In genomic region chr4:13528823-13529129, GRCh38 we compare ENCODE assay signal across 17 cellular contexts. TPM values are rescaled to one million over a fixed set of nuclear protein-coding genes. Genes with fewer than 3 reads are reported as not detected.
A peak's percentile ranks its signal among the peaks of the same experiment; 100 is the strongest.
DNase-seq lines count a peak whose midpoint lies in the region; ATAC-seq lines count a peak whose summit lies in the region.
"Had no signal": no experiment of that assay in that cellular context is flagged by ENCODE, and none has a peak within 500 bp of the region (broad histone marks: within the 10 kb centered on the region; RNA-seq: fewer than 3 reads in every experiment).

No MANE protein-coding gene starts in this region.

- DNase-seq in activated naive CD4-positive, alpha-beta T cell treated with anti-CD3 and anti-CD28 coated beads for 36 hours = no peak
- DNase-seq in activated naive CD4-positive, alpha-beta T cell (lab: John Stamatoyannopoulos, UW) = no peak
- peak; percentile 12 for DNase-seq in HuH-7.5 (ENCODE audit: low spot score)
- DNase-seq in activated naive CD8-positive, alpha-beta T cell treated with anti-CD3 and anti-CD28 coated beads, Interleukin-2, amount 10 ng/mL, durations not matched to agents 7 days and 5 days = no peak
- DNase-seq in stimulated activated naive B cell treated with anti-CD40 and anti-IgM and Interleukin-4, amounts not matched to agents 10 μg/mL and 1 μg/mL and 100 μg/mL, for 72 hours = no peak
- DNase-seq in NCI-H1417 treated with DMSO at 0.1 percent for 48 hours (lab: John Stamatoyannopoulos, UW) = no peak
- no peak for DNase-seq in NCI-H2081 treated with DMSO at 0.1 percent for 48 hours (lab: John Stamatoyannopoulos, UW)
- DNase-seq: DMS79; erythroblast; NCI-H2029; NCI-H748 treated with DMSO at 0.1 percent for 48 hours; RPMI8226; stimulated activated CD4-positive, alpha-beta T cell treated with anti-CD3 and anti-CD28 coated beads, Interleukin-4, amount 100 ng/mL, for 24 hours; T-cell; upper lobe of left lung had no signal

- CTCF ChIA-PET in activated naive CD4-positive, alpha-beta T cell treated with anti-CD3 and anti-CD28 coated beads for 36 hours (lab: Charles Lee) = no interaction called here

- peaks cover 14% of the 10 kb centered on the region for H3K9me3 Mint-ChIP-seq in activated naive CD4-positive, alpha-beta T cell treated with anti-CD3 and anti-CD28 coated beads for 36 hours
- H3K9me3 Mint-ChIP-seq in activated naive CD8-positive, alpha-beta T cell treated with anti-CD3 and anti-CD28 coated beads, Interleukin-2, amount 10 ng/mL, durations not matched to agents 7 days and 5 days = peaks cover 8% of the 10 kb centered on the region
- H3K9me3 Mint-ChIP-seq in stimulated activated naive B cell treated with anti-CD40 and anti-IgM and Interleukin-4, amounts not matched to agents 10 μg/mL and 1 μg/mL and 100 μg/mL, for 72 hours = peaks cover 0 to 5% of the 10 kb centered on the region in 2 donors
- peaks cover 2% of the 10 kb centered on the region for H3K9me3 Mint-ChIP-seq in stimulated activated memory B cell treated with anti-CD40 and anti-IgM and Interleukin-4, amounts not matched to agents 10 μg/mL and 1 μg/mL and 100 μg/mL, for 72 hours
- H3K9me3 Mint-ChIP-seq: activated T-helper 1 cell treated with anti-CD3 and anti-CD28 coated beads, Interleukin-12 subunit alpha, Interleukin-12 subunit beta, Interleukin-2, Interleukin-4 antibody, amounts not matched to agents 30 ng/mL and 10 ng/mL and 1 ng/mL, durations not matched to agents 14 hours and 24 hours and 36 hours had no signal

- H3K4me1 Mint-ChIP-seq in activated naive CD4-positive, alpha-beta T cell treated with anti-CD3 and anti-CD28 coated beads for 36 hours (ENCODE audit: low read depth) = peaks cover 33% of the 10 kb centered on the region
- H3K4me1 Mint-ChIP-seq in activated naive CD8-positive, alpha-beta T cell treated with anti-CD3 and anti-CD28 coated beads, Interleukin-2, amount 10 ng/mL, durations not matched to agents 7 days and 5 days = peaks cover 19% of the 10 kb centered on the region
- peaks cover 16 to 18% of the 10 kb centered on the region in 2 donors for H3K4me1 Mint-ChIP-seq in stimulated activated naive B cell treated with anti-CD40 and anti-IgM and Interleukin-4, amounts not matched to agents 10 μg/mL and 1 μg/mL and 100 μg/mL, for 72 hours
- H3K4me1 Mint-ChIP-seq in stimulated activated memory B cell treated with anti-CD40 and anti-IgM and Interleukin-4, amounts not matched to agents 10 μg/mL and 1 μg/mL and 100 μg/mL, for 72 hours = peaks cover 30% of the 10 kb centered on the region

- H3K36me3 Mint-ChIP-seq in activated naive CD4-positive, alpha-beta T cell treated with anti-CD3 and anti-CD28 coated beads for 36 hours (ENCODE audit: low read depth) = peaks cover 8% of the 10 kb centered on the region
- peaks cover 2% of the 10 kb centered on the region for H3K36me3 Mint-ChIP-seq in activated naive CD8-positive, alpha-beta T cell treated with anti-CD3 and anti-CD28 coated beads, Interleukin-2, amount 10 ng/mL, durations not matched to agents 7 days and 5 days
- H3K36me3 Mint-ChIP-seq in stimulated activated naive B cell treated with anti-CD40 and anti-IgM and Interleukin-4, amounts not matched to agents 10 μg/mL and 1 μg/mL and 100 μg/mL, for 72 hours = peaks cover 2 to 6% of the 10 kb centered on the region in 2 donors
- H3K36me3 Mint-ChIP-seq in stimulated activated memory B cell treated with anti-CD40 and anti-IgM and Interleukin-4, amounts not matched to agents 10 μg/mL and 1 μg/mL and 100 μg/mL, for 72 hours = no peaks in the 10 kb centered on the region
- H3K36me3 Mint-ChIP-seq: T-cell had no signal

- H3K27ac Mint-ChIP-seq in activated naive CD4-positive, alpha-beta T cell treated with anti-CD3 and anti-CD28 coated beads for 36 hours = no peak overlapping the region
- peak overlapping the region; percentile 70 for H3K27ac Mint-ChIP-seq in activated naive CD8-positive, alpha-beta T cell treated with anti-CD3 and anti-CD28 coated beads, Interleukin-2, amount 10 ng/mL, durations not matched to agents 7 days and 5 days
- H3K27ac Mint-ChIP-seq in stimulated activated naive B cell treated with anti-CD40 and anti-IgM and Interleukin-4, amounts not matched to agents 10 μg/mL and 1 μg/mL and 100 μg/mL, for 72 hours = peak overlapping the region; percentile 90
- H3K27ac Mint-ChIP-seq in stimulated activated memory B cell treated with anti-CD40 and anti-IgM and Interleukin-4, amounts not matched to agents 10 μg/mL and 1 μg/mL and 100 μg/mL, for 72 hours = no peak overlapping the region
- H3K27ac Mint-ChIP-seq: activated T-helper 1 cell treated with anti-CD3 and anti-CD28 coated beads, Interleukin-12 subunit alpha, Interleukin-12 subunit beta, Interleukin-2, Interleukin-4 antibody, amounts not matched to agents 30 ng/mL and 10 ng/mL and 1 ng/mL, durations not matched to agents 14 hours and 24 hours and 36 hours had no signal

- no peak for ATAC-seq in activated naive CD8-positive, alpha-beta T cell treated with anti-CD3 and anti-CD28 coated beads, Interleukin-2, amount 10 ng/mL, durations not matched to agents 7 days and 5 days (ENCODE audit: low read depth)
- no peak for ATAC-seq in stimulated activated naive B cell treated with anti-CD40 and anti-IgM and Interleukin-4, amounts not matched to agents 10 μg/mL and 1 μg/mL and 100 μg/mL, for 72 hours (replicated peaks)
- ATAC-seq in stimulated activated memory B cell treated with anti-CD40 and anti-IgM and Interleukin-4, amounts not matched to agents 10 μg/mL and 1 μg/mL and 100 μg/mL, for 72 hours = no peak
- ATAC-seq: T-cell had no signal

- POLR2A ChIA-PET in activated naive CD8-positive, alpha-beta T cell treated with anti-CD3 and anti-CD28 coated beads, Interleukin-2, amount 10 ng/mL, durations not matched to agents 7 days and 5 days (lab: Charles Lee) = no interaction called here

- H3K27me3 Mint-ChIP-seq in activated naive CD4-positive, alpha-beta T cell treated with anti-CD3 and anti-CD28 coated beads for 36 hours (ENCODE audit: low read depth) = peaks cover 86% of the 10 kb centered on the region
- peaks cover 91% of the 10 kb centered on the region for H3K27me3 Mint-ChIP-seq in activated naive CD8-positive, alpha-beta T cell treated with anti-CD3 and anti-CD28 coated beads, Interleukin-2, amount 10 ng/mL, durations not matched to agents 7 days and 5 days
- H3K27me3 Mint-ChIP-seq in stimulated activated naive B cell treated with anti-CD40 and anti-IgM and Interleukin-4, amounts not matched to agents 10 μg/mL and 1 μg/mL and 100 μg/mL, for 72 hours = peaks cover 73 to 86% of the 10 kb centered on the region in 2 donors
- H3K27me3 Mint-ChIP-seq in stimulated activated memory B cell treated with anti-CD40 and anti-IgM and Interleukin-4, amounts not matched to agents 10 μg/mL and 1 μg/mL and 100 μg/mL, for 72 hours = peaks cover 93% of the 10 kb centered on the region

- intact Hi-C loops in activated naive CD4-positive, alpha-beta T cell treated with anti-CD3 and anti-CD28 coated beads for 36 hours (cut with micrococcal nuclease) = loop anchor here (1.0 to 5.0 kb wide), 4 partner anchors 13 to 1474 kb away; partner anchors contain the start of genes CPEB2 and RAB28

- peak overlapping the region; percentile 43 for H3K4me3 Mint-ChIP-seq in activated naive CD4-positive, alpha-beta T cell treated with anti-CD3 and anti-CD28 coated beads for 36 hours
- H3K4me3 Mint-ChIP-seq in activated naive CD8-positive, alpha-beta T cell treated with anti-CD3 and anti-CD28 coated beads, Interleukin-2, amount 10 ng/mL, durations not matched to agents 7 days and 5 days = peak overlapping the region; percentile 50
- H3K4me3 Mint-ChIP-seq in stimulated activated naive B cell treated with anti-CD40 and anti-IgM and Interleukin-4, amounts not matched to agents 10 μg/mL and 1 μg/mL and 100 μg/mL, for 72 hours = no peak overlapping the region
- H3K4me3 Mint-ChIP-seq in stimulated activated memory B cell treated with anti-CD40 and anti-IgM and Interleukin-4, amounts not matched to agents 10 μg/mL and 1 μg/mL and 100 μg/mL, for 72 hours = no peak overlapping the region
- H3K4me3 Mint-ChIP-seq: activated T-helper 1 cell treated with anti-CD3 and anti-CD28 coated beads, Interleukin-12 subunit alpha, Interleukin-12 subunit beta, Interleukin-2, Interleukin-4 antibody, amounts not matched to agents 30 ng/mL and 10 ng/mL and 1 ng/mL, durations not matched to agents 14 hours and 24 hours and 36 hours had no signal

RNA-seq across cellular contexts. Expression of gene NKX3-2, which starts 15.5 kb away (rescaled TPM):
- total RNA-seq in activated naive CD4-positive, alpha-beta T cell treated with anti-CD3 and anti-CD28 coated beads for 36 hours = not detected
- not detected for total RNA-seq in activated naive CD8-positive, alpha-beta T cell treated with anti-CD3 and anti-CD28 coated beads, Interleukin-2, amount 10 ng/mL, durations not matched to agents 7 days and 5 days
- total RNA-seq: activated T-helper 1 cell treated with anti-CD3 and anti-CD28 coated beads, Interleukin-12 subunit alpha, Interleukin-12 subunit beta, Interleukin-2, Interleukin-4 antibody, amounts not matched to agents 30 ng/mL and 10 ng/mL and 1 ng/mL, durations not matched to agents 14 hours and 24 hours and 36 hours; T-cell had no signal

RNA-seq across cellular contexts. Expression of gene RAB28, which starts 44.6 kb away (rescaled TPM):
- 10 to 100 TPM; 15.6 to 16.7 TPM for total RNA-seq in activated naive CD4-positive, alpha-beta T cell treated with anti-CD3 and anti-CD28 coated beads for 36 hours
- total RNA-seq in activated naive CD8-positive, alpha-beta T cell treated with anti-CD3 and anti-CD28 coated beads, Interleukin-2, amount 10 ng/mL, durations not matched to agents 7 days and 5 days = 10 to 100 TPM; 16.4 to 18.5 TPM

Comparison
In these comparisons a context has a peak if more than half of its experiments do, and no peak if none do; other contexts are left out.
1. H3K27ac Mint-ChIP-seq: peak in activated naive CD8-positive, alpha-beta T cell treated with anti-CD3 and anti-CD28 coated beads, Interleukin-2, amount 10 ng/mL, durations not matched to agents 7 days and 5 days (single experiment) and stimulated activated naive B cell treated with anti-CD40 and anti-IgM and Interleukin-4, amounts not matched to agents 10 μg/mL and 1 μg/mL and 100 μg/mL, for 72 hours (single experiment); none in activated naive CD4-positive, alpha-beta T cell treated with anti-CD3 and anti-CD28 coated beads for 36 hours (single experiment) and stimulated activated memory B cell treated with anti-CD40 and anti-IgM and Interleukin-4, amounts not matched to agents 10 μg/mL and 1 μg/mL and 100 μg/mL, for 72 hours (single experiment).
2. H3K4me3 Mint-ChIP-seq: peak in activated naive CD4-positive, alpha-beta T cell treated with anti-CD3 and anti-CD28 coated beads for 36 hours (single experiment) and activated naive CD8-positive, alpha-beta T cell treated with anti-CD3 and anti-CD28 coated beads, Interleukin-2, amount 10 ng/mL, durations not matched to agents 7 days and 5 days (single experiment); none in stimulated activated naive B cell treated with anti-CD40 and anti-IgM and Interleukin-4, amounts not matched to agents 10 μg/mL and 1 μg/mL and 100 μg/mL, for 72 hours (0 of 2) and stimulated activated memory B cell treated with anti-CD40 and anti-IgM and Interleukin-4, amounts not matched to agents 10 μg/mL and 1 μg/mL and 100 μg/mL, for 72 hours (single experiment).